1 cellular context compared by ENCODE assay signal in genomic region chr5:87169300-87169991, GRCh38.
TF ChIP-seq lines count a peak whose summit lies in the region.

No MANE protein-coding gene starts in this region.

TF ChIP-seq in HEK293, 187 proteins besides CTCF, POLR2A, EP300 and RAD21 (continued from another document):
- TF ChIP-seq KLF1 (tag by site-specific recombination; IDR thresholded peaks at IDR 0.05) (no peak), ZXDB (tag by site-specific recombination; IDR thresholded peaks at IDR 0.05) (peak; percentile 23; the same call in 1 of the 2 replicates), FEZF1 (tag by site-specific recombination; IDR thresholded peaks at IDR 0.05) (peak; percentile 35; the same call in 1 of the 2 replicates), INSM2 (tag by site-specific recombination; IDR thresholded peaks at IDR 0.05) (no peak)
- TF ChIP-seq, protein P1, sequence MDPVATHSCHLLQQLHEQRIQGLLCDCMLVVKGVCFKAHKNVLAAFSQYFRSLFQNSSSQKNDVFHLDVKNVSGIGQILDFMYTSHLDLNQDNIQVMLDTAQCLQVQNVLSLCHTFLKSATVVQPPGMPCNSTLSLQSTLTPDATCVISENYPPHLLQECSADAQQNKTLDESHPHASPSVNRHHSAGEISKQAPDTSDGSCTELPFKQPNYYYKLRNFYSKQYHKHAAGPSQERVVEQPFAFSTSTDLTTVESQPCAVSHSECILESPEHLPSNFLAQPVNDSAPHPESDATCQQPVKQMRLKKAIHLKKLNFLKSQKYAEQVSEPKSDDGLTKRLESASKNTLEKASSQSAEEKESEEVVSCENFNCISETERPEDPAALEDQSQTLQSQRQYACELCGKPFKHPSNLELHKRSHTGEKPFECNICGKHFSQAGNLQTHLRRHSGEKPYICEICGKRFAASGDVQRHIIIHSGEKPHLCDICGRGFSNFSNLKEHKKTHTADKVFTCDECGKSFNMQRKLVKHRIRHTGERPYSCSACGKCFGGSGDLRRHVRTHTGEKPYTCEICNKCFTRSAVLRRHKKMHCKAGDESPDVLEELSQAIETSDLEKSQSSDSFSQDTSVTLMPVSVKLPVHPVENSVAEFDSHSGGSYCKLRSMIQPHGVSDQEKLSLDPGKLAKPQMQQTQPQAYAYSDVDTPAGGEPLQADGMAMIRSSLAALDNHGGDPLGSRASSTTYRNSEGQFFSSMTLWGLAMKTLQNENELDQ (tag by site-specific recombination; IDR thresholded peaks at IDR 0.05; ENCODE audit: low read depth), result no peak
- TF ChIP-seq, protein P2, sequence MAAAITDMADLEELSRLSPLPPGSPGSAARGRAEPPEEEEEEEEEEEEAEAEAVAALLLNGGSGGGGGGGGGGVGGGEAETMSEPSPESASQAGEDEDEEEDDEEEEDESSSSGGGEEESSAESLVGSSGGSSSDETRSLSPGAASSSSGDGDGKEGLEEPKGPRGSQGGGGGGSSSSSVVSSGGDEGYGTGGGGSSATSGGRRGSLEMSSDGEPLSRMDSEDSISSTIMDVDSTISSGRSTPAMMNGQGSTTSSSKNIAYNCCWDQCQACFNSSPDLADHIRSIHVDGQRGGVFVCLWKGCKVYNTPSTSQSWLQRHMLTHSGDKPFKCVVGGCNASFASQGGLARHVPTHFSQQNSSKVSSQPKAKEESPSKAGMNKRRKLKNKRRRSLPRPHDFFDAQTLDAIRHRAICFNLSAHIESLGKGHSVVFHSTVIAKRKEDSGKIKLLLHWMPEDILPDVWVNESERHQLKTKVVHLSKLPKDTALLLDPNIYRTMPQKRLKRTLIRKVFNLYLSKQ (tag by site-specific recombination; IDR thresholded peaks at IDR 0.05; ENCODE audit: borderline replicate concordance), result no peak
